In genomic region chr9:77457916-77458592, GRCh38 we compare ENCODE assay signal across 8 cellular contexts.
DNase-seq lines count a peak whose midpoint lies in the region; ATAC-seq, FAIRE-seq and TF ChIP-seq lines count a peak whose summit lies in the region.

No MANE protein-coding gene starts in this region.

- H3K18ac ChIP-seq in trophoblast cell (ENCODE audit: low read length), result no peak overlapping the region

- no peak overlapping the region for H2BK5ac ChIP-seq in trophoblast cell (ENCODE audit: low read depth, low read length, poor library complexity)

- peak overlapping the region; percentile 19 for H3K9ac ChIP-seq in trophoblast cell (ENCODE audit: low read length)

- H3K4me1 ChIP-seq in trophoblast cell (ENCODE audit: control insufficient read depth in 1 of 2, insufficient read depth in 2 of 2, low read length in 2 of 2) (no peaks in the 10 kb centered on the region), aorta (ENCODE audit: control insufficient read depth in 1 of 2, insufficient read depth in 2 of 2, low read length in 2 of 2) (no peaks in the 10 kb centered on the region)

- ATAC-seq in GM21717 (IDR thresholded peaks at IDR 0.05; ENCODE audit: unreplicated experiment) (peak; percentile 82), aorta (ENCODE audit: low FRiP score) (peak; percentile 88)
- peak; percentile 79 for ATAC-seq in activated T-helper 17 cell treated with anti-CD3 and anti-CD28 coated beads, Interleukin-2, amount 50 U/mL, for 72 hours (replicated peaks)

- H3K14ac ChIP-seq in trophoblast cell (ENCODE audit: low read length), result no peak overlapping the region

- DNase-seq in RPMI8226, result peak; percentile 66
- DNase-seq in foreskin melanocyte, result peak; percentile 37
- peak; percentile 65 to 85 for DNase-seq in trophoblast cell
- DNase-seq in aorta, result peak in 1 of 2 donors; percentile 65

- H3K27me3 ChIP-seq in trophoblast cell (ENCODE audit: insufficient read depth, low read length), result no peaks in the 10 kb centered on the region
- H3K27me3 ChIP-seq in aorta (ENCODE audit: control insufficient read depth in 1 of 2, insufficient read depth in 2 of 2, low read length in 1 of 2), result no peaks in the 10 kb centered on the region

- H4K8ac ChIP-seq in trophoblast cell (ENCODE audit: low read depth, low read length), result no peak overlapping the region

- no peaks in the 10 kb centered on the region for H3K9me3 Mint-ChIP-seq in activated T-helper 17 cell treated with anti-CD3 and anti-CD28 coated beads, Interleukin-2, amount 50 U/mL, for 72 hours

- H3K27ac ChIP-seq in trophoblast cell (ENCODE audit: low read depth, low read length) (no peak overlapping the region), aorta (ENCODE audit: low read depth in 1 of 2, low read length in 2 of 2) (no peak overlapping the region)

- peaks cover 2% of the 10 kb centered on the region for H3K9me3 ChIP-seq in trophoblast cell (ENCODE audit: insufficient read depth, low read depth, low read length)
- no peaks in the 10 kb centered on the region for H3K9me3 ChIP-seq in aorta (ENCODE audit: control insufficient read depth, low read length)

- WGBS in trophoblast cell (ENCODE audit: extremely low coverage, insufficient coverage, insufficient read length), result no CpG with 5 or more reads among the region's 15 CpGs
- WGBS in aorta, 2 donors, result 52 to 59% methylated on average over 15 of the region's 15 CpGs

- no peak overlapping the region for H3K4me3 ChIP-seq in trophoblast cell (ENCODE audit: low read depth, low read length)
- H3K4me3 ChIP-seq in aorta (ENCODE audit: low read length in 2 of 2), result no peak overlapping the region

- H3K4me3 Mint-ChIP-seq in activated T-helper 17 cell treated with anti-CD3 and anti-CD28 coated beads, Interleukin-2, amount 50 U/mL, for 72 hours, result no peak overlapping the region

- H3K4me2 ChIP-seq in trophoblast cell (ENCODE audit: low read length), result no peak overlapping the region

- H2AFZ ChIP-seq in trophoblast cell (ENCODE audit: insufficient read depth, low read length, poor library complexity), result no peak overlapping the region

- H3K27me3 Mint-ChIP-seq in activated T-helper 17 cell treated with anti-CD3 and anti-CD28 coated beads, Interleukin-2, amount 50 U/mL, for 72 hours, result peaks cover 3% of the 10 kb centered on the region

- H4K91ac ChIP-seq in trophoblast cell (ENCODE audit: low read depth, low read length), result no peak overlapping the region

- H3K36me3 ChIP-seq in trophoblast cell (ENCODE audit: control insufficient read depth in 1 of 2, insufficient read depth in 2 of 2, low read length in 2 of 2) (no peaks in the 10 kb centered on the region), aorta (ENCODE audit: control insufficient read depth in 1 of 2, insufficient read depth in 2 of 2, low read length in 1 of 2) (no peaks in the 10 kb centered on the region)

- H3K36me3 Mint-ChIP-seq in activated T-helper 17 cell treated with anti-CD3 and anti-CD28 coated beads, Interleukin-2, amount 50 U/mL, for 72 hours (ENCODE audit: low read depth), result no peaks in the 10 kb centered on the region

- no peak overlapping the region for H3K23ac ChIP-seq in trophoblast cell (ENCODE audit: low read length)

- peak; percentile 49 for FAIRE-seq in G401.6 (lab: Jason Lieb, UNC)

- H3K4ac ChIP-seq in trophoblast cell (ENCODE audit: low read depth, low read length), result no peak overlapping the region

- TF ChIP-seq EP300 in Ishikawa (IDR thresholded peaks at IDR 0.05; ENCODE audit: borderline replicate concordance), result no peak

- no peaks in the 10 kb centered on the region for H3K79me2 ChIP-seq in trophoblast cell (ENCODE audit: control insufficient read depth, insufficient read depth, low read length, poor library complexity)

- no peak overlapping the region for H2AK5ac ChIP-seq in trophoblast cell (ENCODE audit: low read length)

- H3K27ac Mint-ChIP-seq in activated T-helper 17 cell treated with anti-CD3 and anti-CD28 coated beads, Interleukin-2, amount 50 U/mL, for 72 hours, result peak overlapping the region; percentile 9

- no peak overlapping the region for H4K12ac ChIP-seq in trophoblast cell (ENCODE audit: low read depth, low read length)

- peak; percentile 64 for TF ChIP-seq RAD21 in Ishikawa (IDR thresholded peaks at IDR 0.05; ENCODE audit: low read depth)

- H3K4me1 Mint-ChIP-seq in activated T-helper 17 cell treated with anti-CD3 and anti-CD28 coated beads, Interleukin-2, amount 50 U/mL, for 72 hours, result peaks cover 16% of the 10 kb centered on the region

- intact Hi-C loops in aorta (cut with DNase I), result loop anchor here (5.0 to 10.0 kb wide), 3 partner anchors 294 to 577 kb away; partner anchors contain the start of gene GNAQ (in 2 of the 2)

- no peak overlapping the region for H2BK12ac ChIP-seq in trophoblast cell (ENCODE audit: low read length)

- no peak overlapping the region for H2BK120ac ChIP-seq in trophoblast cell (ENCODE audit: insufficient read depth, low read length, poor library complexity)

- H3K79me1 ChIP-seq in trophoblast cell (ENCODE audit: low read length), result no peaks in the 10 kb centered on the region

TF ChIP-seq in Ishikawa, 13 proteins besides CTCF, POLR2A, EP300 and RAD21:
- no peak for TF ChIP-seq NFIC (IDR thresholded peaks at IDR 0.05)
